21 cellular contexts compared by ENCODE assay signal in genomic region chr16:24646646-24646995, GRCh38.
DNase-seq lines count a peak whose midpoint lies in the region; ATAC-seq and TF ChIP-seq lines count a peak whose summit lies in the region.
"Had no signal": no experiment of that assay in that cellular context is flagged by ENCODE, and none has a peak within 500 bp of the region (broad histone marks: within the 10 kb centered on the region; RNA-seq: fewer than 3 reads in every experiment).

No MANE protein-coding gene starts in this region.

- peak overlapping the region; percentile 23 for H4K91ac ChIP-seq in trophoblast cell (ENCODE audit: low read depth, low read length)

- H3K36me3 ChIP-seq in ACC112 (ENCODE audit: insufficient read depth, low read length) (no peaks in the 10 kb centered on the region), trophoblast cell (ENCODE audit: control insufficient read depth in 1 of 2, insufficient read depth in 2 of 2, low read length in 2 of 2) (no peaks in the 10 kb centered on the region)
- H3K36me3 ChIP-seq: heart left ventricle, neutrophil, suprapubic skin had no signal

- ATAC-seq in HG03565 (IDR thresholded peaks at IDR 0.05; ENCODE audit: unreplicated experiment), result no peak
- no peak for ATAC-seq in GM18520 (IDR thresholded peaks at IDR 0.05; ENCODE audit: unreplicated experiment)
- ATAC-seq: activated T-cell treated with anti-CD3 and anti-CD28 coated beads, Interleukin-2, amount 50 U/mL, for 72 hours; left lobe of liver had no signal

- H3K27me3 ChIP-seq in ACC112 (ENCODE audit: insufficient read depth, low read length), result no peaks in the 10 kb centered on the region
- no peaks in the 10 kb centered on the region for H3K27me3 ChIP-seq in trophoblast cell (ENCODE audit: insufficient read depth, low read length)
- H3K27me3 ChIP-seq: heart left ventricle, neutrophil had no signal

- H4K8ac ChIP-seq in trophoblast cell (ENCODE audit: low read depth, low read length), result no peak overlapping the region

- no peak for TF ChIP-seq CTCF in RWPE1 (conservative IDR thresholded peaks at IDR 0.05; ENCODE audit: low read depth)

- no peak overlapping the region for H3K9ac ChIP-seq in trophoblast cell (ENCODE audit: low read length)

- no peak overlapping the region for H2BK120ac ChIP-seq in trophoblast cell (ENCODE audit: insufficient read depth, low read length, poor library complexity)

- intact Hi-C loops in posterior cingulate gyrus (cut with DNase I), result no loop called here

- no peak overlapping the region for H2BK5ac ChIP-seq in trophoblast cell (ENCODE audit: low read depth, low read length, poor library complexity)

- H2AFZ ChIP-seq in ACC112 (ENCODE audit: low read length, unreplicated experiment) (no peak overlapping the region), trophoblast cell (ENCODE audit: insufficient read depth, low read length, poor library complexity) (no peak overlapping the region)

- no peak overlapping the region for H3K4ac ChIP-seq in trophoblast cell (ENCODE audit: low read depth, low read length)

- H3K14ac ChIP-seq in trophoblast cell (ENCODE audit: low read length), result no peak overlapping the region

- H3K9me3 ChIP-seq in trophoblast cell (ENCODE audit: insufficient read depth, low read depth, low read length), result no peaks in the 10 kb centered on the region
- H3K9me3 ChIP-seq: heart left ventricle, neutrophil, suprapubic skin had no signal

- H3K4me1 ChIP-seq in ACC112 (ENCODE audit: control insufficient read depth, insufficient read depth, low read length, unreplicated experiment), result peaks cover 17% of the 10 kb centered on the region
- H3K4me1 ChIP-seq in trophoblast cell (ENCODE audit: control insufficient read depth in 1 of 2, insufficient read depth in 2 of 2, low read length in 2 of 2), result no peaks in the 10 kb centered on the region
- H3K4me1 ChIP-seq: heart left ventricle had no signal

- H3K18ac ChIP-seq in trophoblast cell (ENCODE audit: low read length), result no peak overlapping the region

- H3K4me3 ChIP-seq in ACC112 (ENCODE audit: low read depth, low read length) (no peak overlapping the region), trophoblast cell (ENCODE audit: low read depth, low read length) (no peak overlapping the region)
- H3K4me3 ChIP-seq: heart left ventricle, suprapubic skin had no signal

- WGBS in trophoblast cell (ENCODE audit: extremely low coverage, insufficient coverage, insufficient read length), result no CpG with 5 or more reads among the region's 2 CpGs

- H3K27ac ChIP-seq in ACC112 (ENCODE audit: low read depth, low read length) (peak overlapping the region; percentile 100), RWPE1 (peak overlapping the region; percentile 96), epithelial cell of prostate (peak overlapping the region; percentile 75), trophoblast cell (ENCODE audit: low read depth, low read length) (no peak overlapping the region)
- H3K27ac ChIP-seq: neutrophil, suprapubic skin had no signal

- no peak overlapping the region for H3K23ac ChIP-seq in trophoblast cell (ENCODE audit: low read length)

- DNase-seq in RWPE1 (ENCODE audit: low spot score), result no peak
- no peak for DNase-seq in epithelial cell of prostate (ENCODE audit: low read depth, low spot score)
- DNase-seq in trophoblast cell, result no peak
- DNase-seq in cortex of kidney (lab: John Stamatoyannopoulos, UW), result no peak
- no peak for DNase-seq in posterior cingulate gyrus
- DNase-seq: activated CD8-positive, alpha-beta memory T cell treated with anti-CD3 and anti-CD28 coated beads for 24 hours; activated naive CD4-positive, alpha-beta T cell treated with anti-CD3 and anti-CD28 coated beads, Interleukin-2, amount 10 ng/mL, durations not matched to agents 7 days and 5 days; activated T-cell treated with anti-CD3 and anti-CD28 coated beads, Interleukin-2, amount 50 U/mL, for 72 hours; CD4-positive, CD25-positive, alpha-beta regulatory T cell; GF-D8; H7; heart left ventricle; NCI-H1092; NCI-H1930; retina had no signal

- CTCF ChIA-PET in RWPE1 (lab: Yijun Ruan, JAX), result interaction anchor here (0.6 kb wide), 1 partner anchor 107 kb away, joined by 3 read pairs; the partner anchor contains the start of gene RBBP6

- peak overlapping the region; percentile 79 for H2BK12ac ChIP-seq in trophoblast cell (ENCODE audit: low read length)

- POLR2A ChIA-PET in RWPE1 (lab: Yijun Ruan, JAX; ENCODE audit: low non-redundant PET), result no interaction called here

- H3K4me2 ChIP-seq in trophoblast cell (ENCODE audit: low read length), result no peak overlapping the region

- H3K79me2 ChIP-seq in ACC112 (ENCODE audit: control insufficient read depth, insufficient read depth, low read length, unreplicated experiment), result no peaks in the 10 kb centered on the region
- no peaks in the 10 kb centered on the region for H3K79me2 ChIP-seq in trophoblast cell (ENCODE audit: control insufficient read depth, insufficient read depth, low read length, poor library complexity)

- no peak overlapping the region for H2AK5ac ChIP-seq in trophoblast cell (ENCODE audit: low read length)

- no peak overlapping the region for H4K12ac ChIP-seq in trophoblast cell (ENCODE audit: low read depth, low read length)

- H3K79me1 ChIP-seq in trophoblast cell (ENCODE audit: low read length), result no peaks in the 10 kb centered on the region
